Comparison of ENCODE assay signal across 8 cellular contexts in genomic region chr2:216691210-216691741, GRCh38. TPM values are rescaled to one million over a fixed set of nuclear protein-coding genes. Genes with fewer than 3 reads are reported as not detected.
DNase-seq lines count a peak whose midpoint lies in the region; ATAC-seq and TF ChIP-seq lines count a peak whose summit lies in the region.

No MANE protein-coding gene starts in this region.

- no peaks in the 10 kb centered on the region for H3K36me3 Mint-ChIP-seq in activated T-cell treated with anti-CD3 and anti-CD28 coated beads, Interleukin-2, amount 50 U/mL, for 24 hours (ENCODE audit: low read depth)
- H3K36me3 Mint-ChIP-seq in progenitor cell of endocrine pancreas (ENCODE audit: insufficient read depth), result no peaks in the 10 kb centered on the region

- H3K27me3 Mint-ChIP-seq in activated T-cell treated with anti-CD3 and anti-CD28 coated beads, Interleukin-2, amount 50 U/mL, for 24 hours, result peaks cover 71% of the 10 kb centered on the region
- H3K27me3 Mint-ChIP-seq in progenitor cell of endocrine pancreas, result peaks cover 3% of the 10 kb centered on the region

- peaks cover 33% of the 10 kb centered on the region for H3K4me1 Mint-ChIP-seq in activated T-cell treated with anti-CD3 and anti-CD28 coated beads, Interleukin-2, amount 50 U/mL, for 24 hours (ENCODE audit: low read depth)
- H3K4me1 Mint-ChIP-seq in progenitor cell of endocrine pancreas (ENCODE audit: low read depth), result peaks cover 39% of the 10 kb centered on the region

- H3K27ac Mint-ChIP-seq in activated T-cell treated with anti-CD3 and anti-CD28 coated beads, Interleukin-2, amount 50 U/mL, for 24 hours, result no peak overlapping the region
- H3K27ac Mint-ChIP-seq in progenitor cell of endocrine pancreas, result peak overlapping the region; percentile 9

- peak overlapping the region; percentile 37 for H3K4me3 Mint-ChIP-seq in activated T-cell treated with anti-CD3 and anti-CD28 coated beads, Interleukin-2, amount 50 U/mL, for 24 hours
- peak overlapping the region; percentile 63 for H3K4me3 Mint-ChIP-seq in progenitor cell of endocrine pancreas (ENCODE audit: low read depth)

- no peak for DNase-seq in activated T-cell treated with anti-CD3 and anti-CD28 coated beads, Interleukin-2, amount 50 U/mL, for 24 hours
- DNase-seq in activated T-cell treated with anti-CD3 and anti-CD28 coated beads for 4 hours, result no peak
- peak; percentile 77 for DNase-seq in NCI-H446 treated with DMSO at 0.1 percent for 48 hours (lab: John Stamatoyannopoulos, UW)
- DNase-seq in astrocyte of the hippocampus (ENCODE audit: low read depth, low spot score), result peak; percentile 91
- peak; percentile 95 for DNase-seq in hepatic stellate cell (ENCODE audit: low spot score)
- no peak for DNase-seq in progenitor cell of endocrine pancreas (ENCODE audit: low spot score, unreplicated experiment)
- DNase-seq in HK-2 (ENCODE audit: unreplicated experiment), result no peak

- no peak for ATAC-seq in HG03039 (IDR thresholded peaks at IDR 0.05; ENCODE audit: unreplicated experiment)

- no peak for TF ChIP-seq CTCF in progenitor cell of endocrine pancreas (IDR thresholded peaks at IDR 0.05; ENCODE audit: unreplicated experiment)

- H3K9me3 Mint-ChIP-seq in activated T-cell treated with anti-CD3 and anti-CD28 coated beads, Interleukin-2, amount 50 U/mL, for 24 hours, result no peaks in the 10 kb centered on the region
- H3K9me3 Mint-ChIP-seq in progenitor cell of endocrine pancreas (ENCODE audit: low read depth), result no peaks in the 10 kb centered on the region

RNA-seq across cellular contexts. Expression of gene IGFBP5, which starts 4.1 kb away (rescaled TPM):
- total RNA-seq in progenitor cell of endocrine pancreas, result 73.9 and 75.3 TPM in 2 replicates

RNA-seq across cellular contexts. Expression of gene IGFBP2, which starts 58.1 kb away (rescaled TPM):
- 249 and 274 TPM in 2 replicates for total RNA-seq in progenitor cell of endocrine pancreas

Comparison
In these comparisons a context has a peak if more than half of its experiments do, and no peak if none do; other contexts are left out.
1. DNase-seq: peak in NCI-H446 treated with DMSO at 0.1 percent for 48 hours (single experiment), astrocyte of the hippocampus (single experiment) and hepatic stellate cell (single experiment); none in activated T-cell treated with anti-CD3 and anti-CD28 coated beads, Interleukin-2, amount 50 U/mL, for 24 hours (single experiment), activated T-cell treated with anti-CD3 and anti-CD28 coated beads for 4 hours (single experiment), progenitor cell of endocrine pancreas (single experiment) and HK-2 (single experiment).